12 cellular contexts compared by ENCODE assay signal in the genomic region with DNA sequence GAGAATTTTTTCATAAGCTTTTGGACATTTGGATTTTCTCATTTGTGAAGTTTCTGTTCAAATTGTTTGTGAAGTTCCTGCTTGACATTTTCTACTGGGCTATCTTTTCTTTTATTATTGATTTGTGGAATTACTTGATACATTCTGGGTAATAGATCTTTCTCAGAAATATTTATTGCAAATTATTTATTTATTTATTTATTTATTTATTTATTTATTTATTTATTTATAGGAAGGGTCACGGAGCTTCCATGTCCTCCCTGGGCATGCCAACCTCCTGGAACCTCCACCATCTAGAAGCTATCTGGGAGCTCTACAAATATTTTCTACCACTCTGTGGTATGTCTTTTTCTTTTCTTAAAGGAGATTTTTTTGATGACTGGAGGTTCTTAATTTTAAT. TPM values are rescaled to one million over a fixed set of nuclear protein-coding genes. Genes with fewer than 3 reads are reported as not detected.
"Had no signal": no experiment of that assay in that cellular context is flagged by ENCODE, and none has a peak within 500 bp of the region (broad histone marks: within the 10 kb centered on the region; RNA-seq: fewer than 3 reads in every experiment).

No MANE protein-coding gene starts in this region.

- ATAC-seq: GM23338, HCT116 had no signal

- H3K36me3 ChIP-seq: HAP-1 had no signal

- H3K4me3 Mint-ChIP-seq: GM23338, H9, HFFc6 had no signal

- FAIRE-seq: H1, H54 had no signal

- DNase-seq: GM23248, GOT3, H7, H9, HCEC 1CT, HFFc6 had no signal

- H3K4me1 ChIP-seq: HAP-1 had no signal

- H3K4me2 ChIP-seq: GM23338 had no signal

- H3K27ac Mint-ChIP-seq: GM23338, H9, HFFc6 had no signal

- H3K9me3 Mint-ChIP-seq: HFFc6 had no signal

- H3K4me1 Mint-ChIP-seq: GM23338 had no signal

- H3K4me3 ChIP-seq: GM23248, GM23338, HAP-1 had no signal

- H3K9me3 ChIP-seq: HAP-1 had no signal

- H3K27ac ChIP-seq: GM23248 had no signal

- H2AFZ ChIP-seq: GM23248, GM23338 had no signal

- H3K9ac ChIP-seq: GM23248 had no signal

RNA-seq across cellular contexts. Expression of a gene that starts 25.7 kb away (rescaled TPM):
- total RNA-seq: GM23338, H1, H7, H9 had no signal
- polyA plus RNA-seq: GM23338, H1 had no signal

RNA-seq across cellular contexts. Expression of a gene that starts 46.7 kb away (rescaled TPM):
- total RNA-seq: GM23248, GM23338, H1, H4, H7, H9, HFFc6 had no signal
- polyA plus RNA-seq: GM23248, GM23338, H1 had no signal
